Comparison of ENCODE assay signal across 10 cellular contexts in the genomic region with DNA sequence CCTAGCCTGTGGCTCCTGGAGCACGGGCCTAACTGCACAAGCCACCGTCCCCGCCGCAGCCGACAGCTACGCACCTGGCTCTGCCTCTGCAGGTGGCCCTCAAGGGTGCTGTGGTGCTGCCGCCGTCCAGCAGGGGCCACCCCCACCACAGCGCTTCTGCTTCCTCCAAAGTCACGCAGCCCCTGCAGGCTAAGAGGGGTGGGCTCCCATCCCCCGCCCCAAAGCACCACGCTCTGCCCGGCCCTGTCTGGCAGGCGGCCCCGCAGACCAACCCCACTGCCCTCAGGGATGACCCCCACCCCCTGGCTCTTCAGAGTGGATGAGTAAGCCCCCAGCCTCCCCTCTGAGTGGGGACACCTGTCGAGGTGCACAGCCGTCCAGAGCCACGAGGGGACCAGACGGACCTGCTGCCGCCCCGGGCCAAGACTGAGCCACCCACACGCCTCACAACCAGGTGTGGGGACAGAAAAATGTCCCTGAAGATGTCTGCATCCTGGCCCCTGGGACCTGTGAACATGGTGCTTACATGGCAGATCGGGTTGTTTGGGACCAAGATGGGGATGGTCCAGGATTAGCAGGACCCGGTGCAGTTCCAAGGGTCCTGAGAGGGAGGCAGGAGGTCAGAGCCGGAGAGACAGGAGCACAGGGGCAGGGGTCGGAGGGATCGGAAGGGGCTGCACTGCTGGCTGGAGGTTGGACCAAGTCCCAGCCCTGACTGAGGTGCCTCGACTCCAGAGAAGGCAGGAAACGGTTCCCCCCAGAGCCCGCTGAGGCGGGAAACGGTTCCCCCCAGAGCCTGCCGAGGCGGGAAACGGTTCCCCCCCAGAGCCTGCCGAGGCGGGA. TPM values are rescaled to one million over a fixed set of nuclear protein-coding genes. Genes with fewer than 3 reads are reported as not detected.
DNase-seq lines count a peak whose midpoint lies in the region; ATAC-seq, FAIRE-seq and TF ChIP-seq lines count a peak whose summit lies in the region.
"Had no signal": no experiment of that assay in that cellular context is flagged by ENCODE, and none has a peak within 500 bp of the region (broad histone marks: within the 10 kb centered on the region; RNA-seq: fewer than 3 reads in every experiment).

No MANE protein-coding gene starts in this region.

- DNase-seq in CD14-positive monocyte (ENCODE audit: low spot score) (no peak), GM12891 (ENCODE audit: insufficient read length, low spot score) (peak; percentile 53), lower lobe of right lung (peak; percentile 48), OCI-M2 (lab: John Stamatoyannopoulos, UW; ENCODE audit: unreplicated experiment) (no peak), HK-2 (ENCODE audit: unreplicated experiment) (no peak)
- DNase-seq in activated naive CD8-positive, alpha-beta T cell treated with anti-CD3 and anti-CD28 coated beads for 36 hours, result no peak
- DNase-seq in stimulated activated naive CD4-positive, alpha-beta T cell treated with Interleukin-2 at 50 U/mL for 16 hours (lab: John Stamatoyannopoulos, UW), result no peak
- DNase-seq: effector memory CD4-positive, alpha-beta T cell; SJCRH30 had no signal

- H3K9me3 Mint-ChIP-seq in CD14-positive monocyte, result no peaks in the 10 kb centered on the region
- no peaks in the 10 kb centered on the region for H3K9me3 Mint-ChIP-seq in activated naive CD8-positive, alpha-beta T cell treated with anti-CD3 and anti-CD28 coated beads for 36 hours

- peaks cover 88% of the 10 kb centered on the region for H3K4me1 Mint-ChIP-seq in CD14-positive monocyte
- H3K4me1 Mint-ChIP-seq in activated naive CD8-positive, alpha-beta T cell treated with anti-CD3 and anti-CD28 coated beads for 36 hours, result peaks cover 19% of the 10 kb centered on the region

- intact Hi-C loops in CD14-positive monocyte (cut with micrococcal nuclease) (no loop called here), lower lobe of right lung (cut with DNase I) (no loop called here)

- TF ChIP-seq CTCF in CD14-positive monocyte (IDR thresholded peaks at IDR 0.05), result no peak
- no peak for TF ChIP-seq CTCF in lower lobe of right lung (IDR thresholded peaks at IDR 0.05)

- peak overlapping the region in 4 of 7 donors; percentile 31 to 79 (median 49) for H3K27ac Mint-ChIP-seq in CD14-positive monocyte
- H3K27ac Mint-ChIP-seq in activated naive CD8-positive, alpha-beta T cell treated with anti-CD3 and anti-CD28 coated beads for 36 hours, result peak overlapping the region; percentile 74

- peak; percentile 77 for FAIRE-seq in GM12891 (lab: Jason Lieb, UNC)

- ATAC-seq in lower lobe of right lung (peak; percentile 2 to 6), HG03378 (IDR thresholded peaks at IDR 0.05; ENCODE audit: unreplicated experiment) (no peak)

- TF ChIP-seq POLR2A in GM12891 (IDR thresholded peaks at IDR 0.05; ENCODE audit: low read depth, low read length), result no peak

- peak overlapping the region; percentile 16 to 79 for H3K4me3 Mint-ChIP-seq in CD14-positive monocyte
- H3K4me3 Mint-ChIP-seq in activated naive CD8-positive, alpha-beta T cell treated with anti-CD3 and anti-CD28 coated beads for 36 hours, result peak overlapping the region; percentile 59

- H3K36me3 ChIP-seq in lower lobe of right lung, result peaks cover 22% of the 10 kb centered on the region
- H3K36me3 ChIP-seq: SJCRH30 had no signal

- no peaks in the 10 kb centered on the region for H3K9me3 ChIP-seq in lower lobe of right lung
- H3K9me3 ChIP-seq: SJCRH30 had no signal

- no peaks in the 10 kb centered on the region for H3K27me3 ChIP-seq in lower lobe of right lung (ENCODE audit: low read depth)
- H3K27me3 ChIP-seq: SJCRH30 had no signal

- peaks cover 23 to 26% of the 10 kb centered on the region in 2 donors for H3K36me3 Mint-ChIP-seq in CD14-positive monocyte
- peaks cover 6% of the 10 kb centered on the region for H3K36me3 Mint-ChIP-seq in activated naive CD8-positive, alpha-beta T cell treated with anti-CD3 and anti-CD28 coated beads for 36 hours

- peaks cover 46% of the 10 kb centered on the region for H3K4me1 ChIP-seq in lower lobe of right lung
- H3K4me1 ChIP-seq: SJCRH30 had no signal

- H3K27me3 Mint-ChIP-seq in CD14-positive monocyte (ENCODE audit: low read depth in 3 of 3), result peaks cover 1 to 8% (median 4%) of the 10 kb centered on the region in 3 donors
- peaks cover 5% of the 10 kb centered on the region for H3K27me3 Mint-ChIP-seq in activated naive CD8-positive, alpha-beta T cell treated with anti-CD3 and anti-CD28 coated beads for 36 hours

- H3K27ac ChIP-seq in lower lobe of right lung, result peak overlapping the region; percentile 26
- H3K27ac ChIP-seq: SJCRH30 had no signal

- H3K4me3 ChIP-seq in lower lobe of right lung, result no peak overlapping the region
- H3K4me3 ChIP-seq: SJCRH30 had no signal

TF ChIP-seq in GM12891, 5 proteins besides CTCF, POLR2A, EP300 and RAD21:
- TF ChIP-seq POU2F2 (IDR thresholded peaks at IDR 0.05; ENCODE audit: low read depth, low read length) (no peak), TAF1 (IDR thresholded peaks at IDR 0.05; ENCODE audit: low read depth, low read length) (no peak), SPI1 (IDR thresholded peaks at IDR 0.05; ENCODE audit: low read depth, low read length) (no peak), PAX5 (IDR thresholded peaks at IDR 0.05; ENCODE audit: insufficient read depth, low read length, severe bottlenecking) (no peak), POLR2AphosphoS5 (IDR thresholded peaks at IDR 0.05; ENCODE audit: low read depth, low read length) (peak; percentile 21; the same call in 1 of the 2 replicates)

RNA-seq across cellular contexts. Expression of gene ADAP1, which starts 9.0 kb away (rescaled TPM):
- 10 to 100 TPM; 49.1 to 72.2 TPM for polyA plus RNA-seq in CD14-positive monocyte
- 8.1 TPM for polyA plus RNA-seq in GM12891 (2012; ENCODE audit: low read depth, missing spikeins)
- 10 to 100 TPM; 49.9 to 56.7 TPM for total RNA-seq in activated naive CD8-positive, alpha-beta T cell treated with anti-CD3 and anti-CD28 coated beads for 36 hours
- total RNA-seq in lower lobe of right lung, result 33.9 TPM

RNA-seq across cellular contexts. Expression of gene COX19, which starts 11.9 kb away (rescaled TPM):
- 1 to 10 TPM; 7.4 to 7.6 TPM for polyA plus RNA-seq in CD14-positive monocyte
- polyA plus RNA-seq in GM12891 (2012; ENCODE audit: low read depth, missing spikeins), result 6.2 TPM
- total RNA-seq in activated naive CD8-positive, alpha-beta T cell treated with anti-CD3 and anti-CD28 coated beads for 36 hours, result 10 to 100 TPM; 17.7 to 18.1 TPM
- total RNA-seq in lower lobe of right lung, result 12.9 TPM

RNA-seq across cellular contexts. Expression of gene CYP2W1, which starts 19.5 kb away (rescaled TPM):
- not detected for polyA plus RNA-seq in CD14-positive monocyte
- not detected for polyA plus RNA-seq in GM12891 (2012; ENCODE audit: low read depth, missing spikeins)
- total RNA-seq in activated naive CD8-positive, alpha-beta T cell treated with anti-CD3 and anti-CD28 coated beads for 36 hours, result not detected
- not detected for total RNA-seq in lower lobe of right lung
- total RNA-seq: SJCRH30 had no signal

Comparison
In these comparisons a context has a peak if more than half of its experiments do, and no peak if none do; other contexts are left out.
1. DNase-seq: peak in GM12891 (single experiment) and lower lobe of right lung (single experiment); none in CD14-positive monocyte (single experiment), activated naive CD8-positive, alpha-beta T cell treated with anti-CD3 and anti-CD28 coated beads for 36 hours (single experiment), stimulated activated naive CD4-positive, alpha-beta T cell treated with Interleukin-2 at 50 U/mL for 16 hours (single experiment), OCI-M2 (single experiment) and HK-2 (single experiment).